Comparison of ENCODE assay signal across 9 cellular contexts in the genomic region with DNA sequence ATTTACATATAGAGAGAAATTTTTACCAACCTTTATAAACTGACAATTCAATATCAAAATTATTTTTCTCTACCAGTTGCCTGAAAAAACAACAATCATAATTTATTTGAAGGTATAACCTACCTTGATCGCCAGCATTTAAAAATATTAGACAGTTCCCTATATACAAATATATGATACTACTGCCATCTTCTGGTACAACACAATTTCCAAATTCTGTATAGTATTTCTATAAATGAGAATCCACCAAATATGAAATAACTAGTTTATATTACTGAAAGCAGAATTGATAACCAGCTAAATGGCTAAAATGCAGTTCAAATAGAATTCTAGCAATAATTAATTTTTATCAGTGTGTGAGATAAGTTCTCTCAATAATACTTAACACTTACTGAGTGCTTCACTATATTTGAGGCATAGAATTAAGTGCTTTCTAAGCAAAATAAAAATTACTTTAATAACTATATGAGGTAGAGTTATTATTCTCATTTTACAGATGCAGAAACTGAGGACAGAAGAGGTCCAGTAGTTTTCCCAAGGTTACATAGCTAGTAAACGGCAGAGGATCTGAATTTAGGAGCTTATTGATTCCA.
A peak's percentile ranks its signal among the peaks of the same experiment; 100 is the strongest.
DNase-seq lines count a peak whose midpoint lies in the region; TF ChIP-seq lines count a peak whose summit lies in the region.
"Had no signal": no experiment of that assay in that cellular context is flagged by ENCODE, and none has a peak within 500 bp of the region (broad histone marks: within the 10 kb centered on the region; RNA-seq: fewer than 3 reads in every experiment).

No MANE protein-coding gene starts in this region.

- H3K9ac ChIP-seq in H9 (ENCODE audit: extremely low read depth, insufficient read length, low read length): no peak overlapping the region

- H2BK12ac ChIP-seq in H9 (ENCODE audit: insufficient read length, low read depth, low read length): no peak overlapping the region

- H4K91ac ChIP-seq in H9 (ENCODE audit: insufficient read length, low read depth, low read length): no peak overlapping the region

- no peak overlapping the region for H3K4ac ChIP-seq in H9 (ENCODE audit: low read depth, low read length)

- H4K20me1 ChIP-seq in H9 (ENCODE audit: control insufficient read depth, insufficient read depth, insufficient read length): no peaks in the 10 kb centered on the region

- H3K23ac ChIP-seq in H9 (ENCODE audit: insufficient read length, low read depth, low read length): no peak overlapping the region

- no peak for DNase-seq in AG09309 (ENCODE audit: low read depth)
- DNase-seq in H9: no peak
- peak; percentile 30 for DNase-seq in RKO (ENCODE audit: low spot score)
- DNase-seq in glutamatergic neuron: no peak
- no peak for DNase-seq in UCSD-AML1 (lab: John Stamatoyannopoulos, UW; ENCODE audit: unreplicated experiment)
- DNase-seq in vagina (ENCODE audit: extremely low spot score in 2 of 2): no peak
- DNase-seq in NCI-H2081 (lab: John Stamatoyannopoulos, UW): no peak
- DNase-seq in iPS-NIHi7 (ENCODE audit: extremely low spot score): no peak
- DNase-seq: stimulated activated CD8-positive, alpha-beta memory T cell treated with anti-CD3 and anti-CD28 coated beads, Interleukin-4, amount 100 ng/mL, for 48 hours had no signal

- no peak overlapping the region for H2AK5ac ChIP-seq in H9 (ENCODE audit: insufficient read length, low read length)

- H4K8ac ChIP-seq in H9 (replicated peaks; ENCODE audit: insufficient read length, low read depth, low read length): no peak overlapping the region

- H3K27me3 ChIP-seq in H9 (ENCODE audit: insufficient read depth, low read length): no peaks in the 10 kb centered on the region
- H3K27me3 ChIP-seq in vagina: no peaks in the 10 kb centered on the region

- H3K4me1 Mint-ChIP-seq in H9 (no peaks in the 10 kb centered on the region), glutamatergic neuron (ENCODE audit: low read depth, unreplicated experiment) (peaks cover 11% of the 10 kb centered on the region)

- H3K9me3 Mint-ChIP-seq in H9 (no peaks in the 10 kb centered on the region), glutamatergic neuron (ENCODE audit: unreplicated experiment) (no peaks in the 10 kb centered on the region)

- H3T11ph ChIP-seq in H9 (ENCODE audit: low read length): no peak overlapping the region

- no peak overlapping the region for H2BK15ac ChIP-seq in H9 (ENCODE audit: low read depth, low read length)

- H3K27ac Mint-ChIP-seq in H9 (no peak overlapping the region), glutamatergic neuron (ENCODE audit: unreplicated experiment) (no peak overlapping the region)

- H3K4me2 ChIP-seq in H9 (ENCODE audit: insufficient read depth, insufficient read length, low read length): no peak overlapping the region

- TF ChIP-seq POLR2A in vagina (IDR thresholded peaks at IDR 0.05): no peak

- H2BK120ac ChIP-seq in H9 (ENCODE audit: low read depth, low read length, poor library complexity, severe bottlenecking): no peak overlapping the region

- H4K5ac ChIP-seq in H9 (ENCODE audit: insufficient read length, low read depth, low read length): no peak overlapping the region

- H3K4me1 ChIP-seq in H9 (ENCODE audit: insufficient read depth, low read length): no peaks in the 10 kb centered on the region
- H3K4me1 ChIP-seq in vagina: no peaks in the 10 kb centered on the region

- no peaks in the 10 kb centered on the region for H3K36me3 Mint-ChIP-seq in H9 (ENCODE audit: insufficient read depth in 1 of 3, low read depth in 3 of 3)
- no peaks in the 10 kb centered on the region for H3K36me3 Mint-ChIP-seq in glutamatergic neuron (ENCODE audit: unreplicated experiment)

- H3K27me3 Mint-ChIP-seq in H9 (ENCODE audit: low read depth) (no peaks in the 10 kb centered on the region), glutamatergic neuron (ENCODE audit: unreplicated experiment) (no peaks in the 10 kb centered on the region)

- no peak overlapping the region for H3K56ac ChIP-seq in H9 (ENCODE audit: insufficient read length, low read depth, low read length)

- TF ChIP-seq CTCF in AG09309 (IDR thresholded peaks at IDR 0.05; ENCODE audit: control insufficient read depth, insufficient read depth, low read depth, low read length, missing control alignments) (peak; percentile 16), H9 (conservative IDR thresholded peaks at IDR 0.05) (peak; percentile 45), glutamatergic neuron (IDR thresholded peaks at IDR 0.05; ENCODE audit: partially characterized antibody, unreplicated experiment) (peak; percentile 32), vagina (IDR thresholded peaks at IDR 0.05) (no peak)

- H3K4me3 ChIP-seq in AG09309 (ENCODE audit: control insufficient read depth, low read depth, low read length) (no peak overlapping the region), vagina (no peak overlapping the region)

- no peaks in the 10 kb centered on the region for H3K79me2 ChIP-seq in H9 (ENCODE audit: insufficient read depth, low read length)

- H3K9me3 ChIP-seq in H9 (ENCODE audit: control insufficient read depth, low read depth, low read length): no peaks in the 10 kb centered on the region
- no peaks in the 10 kb centered on the region for H3K9me3 ChIP-seq in vagina

- WGBS in H9 (ENCODE audit: extremely low coverage, insufficient read length, low lambda C conversion rate): no CpG with 5 or more reads among the region's 2 CpGs

- no peak overlapping the region for H2BK5ac ChIP-seq in H9 (ENCODE audit: insufficient read length, low read length)

- no peaks in the 10 kb centered on the region for H3K23me2 ChIP-seq in H9 (ENCODE audit: insufficient read length, low read depth, low read length, poor library complexity, severe bottlenecking)

- H3K27ac ChIP-seq in H9 (ENCODE audit: insufficient read length, low read depth, low read length): no peak overlapping the region
- no peak overlapping the region for H3K27ac ChIP-seq in vagina

- no peak overlapping the region for H3K18ac ChIP-seq in H9 (ENCODE audit: insufficient read length, low read depth, low read length)

- no peaks in the 10 kb centered on the region for H3K79me1 ChIP-seq in H9 (ENCODE audit: insufficient read depth, low read depth, low read length, poor library complexity, severe bottlenecking)

- H3K4me3 Mint-ChIP-seq in H9 (no peak overlapping the region), glutamatergic neuron (ENCODE audit: unreplicated experiment) (no peak overlapping the region)

- H2BK20ac ChIP-seq in H9 (ENCODE audit: low read depth, low read length, poor library complexity, severe bottlenecking): no peak overlapping the region

- intact Hi-C loops in vagina (cut with DNase I): no loop called here

- H3K14ac ChIP-seq in H9 (ENCODE audit: insufficient read depth, low read length): no peak overlapping the region

- no peaks in the 10 kb centered on the region for H3K36me3 ChIP-seq in vagina

- no peak overlapping the region for H2AFZ ChIP-seq in H9 (ENCODE audit: low read length)

Comparison
In these comparisons a context has a peak if more than half of its experiments do, and no peak if none do; other contexts are left out.
1. CTCF ChIP-seq: peak in AG09309 (single experiment), H9 (single experiment) and glutamatergic neuron (single experiment); none in vagina (0 of 3).